8 cellular contexts compared by ENCODE assay signal in genomic region chr20:44310664-44311639, GRCh38. TPM values are rescaled to one million over a fixed set of nuclear protein-coding genes. Genes with fewer than 3 reads are reported as not detected.
DNase-seq lines count a peak whose midpoint lies in the region; ATAC-seq, FAIRE-seq and TF ChIP-seq lines count a peak whose summit lies in the region.

Gene FITM2, minus strand, starts transcription at chr20:44311202. Its CDS starts 54 bp downstream, at chr20:44311148.

- dilution Hi-C loops in keratinocyte (cut with MboI; ENCODE audit: extremely low pct_ligation_motif_present, low sequenced_read_pairs): no loop called here

- peak within 1 kb of the TSS; percentile 81 for H3K9ac ChIP-seq in keratinocyte (ENCODE audit: control insufficient read depth, extremely low read depth, insufficient read depth, low read length)

- peak within 1 kb of the TSS; percentile 67 to 87 (median 79) for H3K4me3 ChIP-seq in keratinocyte (ENCODE audit: control insufficient read depth in 2 of 3, extremely low read depth in 1 of 3, insufficient read depth in 2 of 3, low read depth in 1 of 3, low read length in 3 of 3)

- H3K4me2 ChIP-seq in keratinocyte (ENCODE audit: control insufficient read depth, extremely low read depth, insufficient read depth, low read depth, low read length): peak within 1 kb of the TSS; percentile 98

- no peaks in the 10 kb centered on the region for H4K20me1 ChIP-seq in keratinocyte (ENCODE audit: control insufficient read depth, extremely low read depth, insufficient read depth, low read length)

- no peaks in the 10 kb centered on the region for H3K9me3 ChIP-seq in keratinocyte (ENCODE audit: control insufficient read depth, low read depth, low read length)

- TF ChIP-seq CTCF in keratinocyte (optimal IDR thresholded peaks at IDR 0.05 in 1 of 3, IDR thresholded peaks at IDR 0.05 in 1 of 3, conservative IDR thresholded peaks at IDR 0.05 in 1 of 3; ENCODE audit: extremely low read depth in 1 of 3, insufficient read depth in 2 of 3, low read length in 3 of 3): peak; percentile 79 to 99 (median 97)

- no peaks in the 10 kb centered on the region for H3K27me3 ChIP-seq in keratinocyte (ENCODE audit: control insufficient read depth, extremely low read depth, insufficient read depth, low read length)

- peaks cover 10% of the 10 kb centered on the region for H3K4me1 ChIP-seq in keratinocyte (ENCODE audit: control insufficient read depth, extremely low read depth, insufficient read depth, low read length)

- peak within 1 kb of the TSS; percentile 100 for H2AFZ ChIP-seq in keratinocyte (ENCODE audit: control insufficient read depth, low read length)

- FAIRE-seq in keratinocyte (lab: Jason Lieb, UNC): no peak

- peaks cover 13% of the 10 kb centered on the region for H3K79me2 ChIP-seq in keratinocyte (ENCODE audit: control insufficient read depth, insufficient read depth, low read length)

- H3K27ac ChIP-seq in keratinocyte (ENCODE audit: control insufficient read depth, insufficient read depth, low read length): peak within 1 kb of the TSS; percentile 51

- no peaks in the 10 kb centered on the region for H3K36me3 ChIP-seq in keratinocyte (ENCODE audit: control insufficient read depth in 2 of 2, extremely low read depth in 1 of 2, insufficient read depth in 2 of 2, low read length in 2 of 2)

- H3K9me1 ChIP-seq in keratinocyte (ENCODE audit: control insufficient read depth, extremely low read depth, insufficient read depth, low read length): no peaks in the 10 kb centered on the region

- ATAC-seq in GM19025 (IDR thresholded peaks at IDR 0.05; ENCODE audit: low read depth, unreplicated experiment): peak; percentile 91
- peak; percentile 91 for ATAC-seq in HG03280 (IDR thresholded peaks at IDR 0.05; ENCODE audit: unreplicated experiment)

- DNase-seq in AG20443 (ENCODE audit: low spot score): peak; percentile 100
- peak; percentile 97 for DNase-seq in NCI-H345 (lab: John Stamatoyannopoulos, UW)
- DNase-seq in activated CD4-positive, CD25-positive, alpha-beta regulatory T cell treated with anti-CD3 and anti-CD28 coated beads, Interleukin-2, amount 50 U/mL, for 16 hours (ENCODE audit: low read depth, low spot score): peak; percentile 96
- peak; percentile 96 for DNase-seq in cerebellar cortex (ENCODE audit: low spot score)
- DNase-seq in keratinocyte (ENCODE audit: low read depth, low spot score): peak; percentile 77
- peak; percentile 97 to 99 (median 97) for DNase-seq in stimulated activated CD4-positive, alpha-beta T cell treated with anti-CD3 and anti-CD28 coated beads, Interleukin-12 subunit alpha, Interleukin-12 subunit beta, amount 100 ng/mL, for 48 hours (ENCODE audit: low read depth in 2 of 3, low spot score in 1 of 3)

RNA-seq across cellular contexts. Expression of gene FITM2, which starts in this region (rescaled TPM):
- polyA plus RNA-seq in keratinocyte: 2.1 to 4.3 TPM (median 2.9 TPM) in 3 replicates
- 1.6 TPM for polyA plus RNA-seq in keratinocyte (2011; ENCODE audit: low read depth)
- polyA plus RNA-seq in keratinocyte (2011; cell fraction: cytosol; rRNA removed): 2.1 and 2.8 TPM in 2 replicates
- 7.5 and 7.6 TPM in 2 replicates for polyA plus RNA-seq in keratinocyte (2011; cell fraction: nucleus; rRNA removed)
- polyA plus RNA-seq in keratinocyte (2012; ENCODE audit: low replicate concordance): 4.0 TPM in 2 replicates
- polyA minus RNA-seq in keratinocyte: 3.3 to 6.3 TPM (median 5.5 TPM) in 3 replicates
- polyA minus RNA-seq in keratinocyte (2011; cell fraction: cytosol; rRNA and poly(A)+ RNA removed): 3.8 TPM
- polyA minus RNA-seq in keratinocyte (2011; cell fraction: nucleus; rRNA and poly(A)+ RNA removed): 3.8 and 8.3 TPM in 2 replicates

Comparison
In these comparisons a context has a peak if more than half of its experiments do, and no peak if none do; other contexts are left out.
1. Peak in every context shown above with its lines: DNase-seq, ATAC-seq, H3K4me3 ChIP-seq and H3K27ac ChIP-seq.